In genomic region chr19:990119-990571, GRCh38 we compare ENCODE assay signal across 20 cellular contexts. TPM values are rescaled to one million over a fixed set of nuclear protein-coding genes. Genes with fewer than 3 reads are reported as not detected.
DNase-seq lines count a peak whose midpoint lies in the region; ATAC-seq and TF ChIP-seq lines count a peak whose summit lies in the region.
"Had no signal": no experiment of that assay in that cellular context is flagged by ENCODE, and none has a peak within 500 bp of the region (broad histone marks: within the 10 kb centered on the region; RNA-seq: fewer than 3 reads in every experiment).

No MANE protein-coding gene starts in this region.

- peaks cover 26% of the 10 kb centered on the region for H3K36me3 Mint-ChIP-seq in endodermal cell (ENCODE audit: low read depth)

- ATAC-seq in right cardiac atrium = no peak
- no peak for ATAC-seq in heart left ventricle
- ATAC-seq in GM21367 (IDR thresholded peaks at IDR 0.05; ENCODE audit: unreplicated experiment) = no peak
- no peak for ATAC-seq in upper lobe of right lung
- ATAC-seq: PC-3 had no signal

- WGBS in right cardiac atrium = 83% methylated on average over 27 of the region's 27 CpGs
- WGBS in heart left ventricle, 4 donors = 46 to 83% (median 77%) methylated on average over 6 to 27 of the region's 27 CpGs
- WGBS in endodermal cell (ENCODE audit: insufficient coverage in 1 of 2, insufficient read length in 1 of 2), 2 experiments = 84 to 86% methylated on average over 25 to 27 of the region's 27 CpGs

- peak in 2 of 3 donors; percentile 47 to 61 for DNase-seq in right cardiac atrium
- no peak for DNase-seq in heart left ventricle
- peak; percentile 84 for DNase-seq in WERI-Rb-1
- DNase-seq in endodermal cell = peak; percentile 67
- no peak for DNase-seq in NCI-H446 (lab: John Stamatoyannopoulos, UW)
- no peak for DNase-seq in NCI-H526 (lab: John Stamatoyannopoulos, UW)
- DNase-seq in upper lobe of right lung = no peak
- DNase-seq: EL, KG1, MV-4-11, NCI-H1694 treated with DMSO at 0.1 percent for 48 hours, NCI-H510A, NCI-H82, PC-3, RPMI8226 had no signal

- TF ChIP-seq CTCF in heart left ventricle (IDR thresholded peaks at IDR 0.05) (no peak), WERI-Rb-1 (IDR thresholded peaks at IDR 0.05; ENCODE audit: low read depth, low read length) (no peak), endodermal cell (conservative IDR thresholded peaks at IDR 0.05) (no peak), upper lobe of right lung (IDR thresholded peaks at IDR 0.05) (no peak)

- peak overlapping the region; percentile 21 for H3K27ac Mint-ChIP-seq in endodermal cell
- H3K27ac Mint-ChIP-seq: GM23338 had no signal

- H3K36me3 ChIP-seq in heart left ventricle (peaks cover 0 to 71% (median 19%) of the 10 kb centered on the region in 9 donors), WERI-Rb-1 (peaks cover 44% of the 10 kb centered on the region), endodermal cell (ENCODE audit: control insufficient read depth, insufficient read depth, low read length) (peaks cover 34% of the 10 kb centered on the region), upper lobe of right lung (peaks cover 27% of the 10 kb centered on the region)

- H3K4me1 Mint-ChIP-seq in endodermal cell = no peaks in the 10 kb centered on the region

- H3K9me3 ChIP-seq in right cardiac atrium (ENCODE audit: control insufficient read depth, low read length) (no peaks in the 10 kb centered on the region), heart left ventricle (no peaks in the 10 kb centered on the region), WERI-Rb-1 (ENCODE audit: severe bottlenecking) (no peaks in the 10 kb centered on the region), endodermal cell (ENCODE audit: control insufficient read depth, low read length) (no peaks in the 10 kb centered on the region), upper lobe of right lung (no peaks in the 10 kb centered on the region)
- H3K9me3 ChIP-seq: A549 had no signal

- no peak overlapping the region for H3K4me3 ChIP-seq in right cardiac atrium (ENCODE audit: low read length)
- H3K4me3 ChIP-seq in heart left ventricle = no peak overlapping the region
- no peak overlapping the region for H3K4me3 ChIP-seq in WERI-Rb-1 (ENCODE audit: low read depth, low read length)
- H3K4me3 ChIP-seq in endodermal cell (ENCODE audit: low read length) = no peak overlapping the region
- no peak overlapping the region for H3K4me3 ChIP-seq in upper lobe of right lung
- H3K4me3 ChIP-seq: A549, GM23338 had no signal

- H3K27ac ChIP-seq in right cardiac atrium (ENCODE audit: low read length) (no peak overlapping the region), heart left ventricle (no peak overlapping the region), WERI-Rb-1 (peak overlapping the region; percentile 52), endodermal cell (ENCODE audit: low read depth, low read length) (no peak overlapping the region), upper lobe of right lung (no peak overlapping the region)
- H3K27ac ChIP-seq: A549 had no signal

- H3K27me3 Mint-ChIP-seq in endodermal cell (ENCODE audit: insufficient read depth) = no peaks in the 10 kb centered on the region
- H3K27me3 Mint-ChIP-seq: CD4-positive, alpha-beta memory T cell had no signal

- no peaks in the 10 kb centered on the region for H3K9me3 Mint-ChIP-seq in endodermal cell
- H3K9me3 Mint-ChIP-seq: CD4-positive, alpha-beta memory T cell; GM23338 had no signal

- no peaks in the 10 kb centered on the region for H3K4me1 ChIP-seq in right cardiac atrium (ENCODE audit: control insufficient read depth, insufficient read depth, low read length)
- H3K4me1 ChIP-seq in heart left ventricle = peaks cover 0 to 5% (median under 1%) of the 10 kb centered on the region in 12 donors
- H3K4me1 ChIP-seq in endodermal cell (ENCODE audit: control insufficient read depth, insufficient read depth, low read length) = no peaks in the 10 kb centered on the region
- peaks cover 4% of the 10 kb centered on the region for H3K4me1 ChIP-seq in upper lobe of right lung

- TF ChIP-seq POLR2A in heart left ventricle (IDR thresholded peaks at IDR 0.05) = no peak

- intact Hi-C loops in right cardiac atrium (cut with DNase I) (no loop called here), heart left ventricle (cut with DNase I) (no loop called here), upper lobe of right lung (cut with DNase I) (no loop called here)

- H3K9ac ChIP-seq in endodermal cell (ENCODE audit: extremely low read depth, low read length, poor library complexity, severe bottlenecking) = no peak overlapping the region

- no peak overlapping the region for H3K4me3 Mint-ChIP-seq in endodermal cell
- H3K4me3 Mint-ChIP-seq: CD4-positive, alpha-beta memory T cell; GM23338 had no signal

- H3K27me3 ChIP-seq in right cardiac atrium (ENCODE audit: control insufficient read depth, insufficient read depth) (no peaks in the 10 kb centered on the region), heart left ventricle (peaks cover 0 to 5% (median 0%) of the 10 kb centered on the region in 9 donors), WERI-Rb-1 (ENCODE audit: insufficient read depth, low read depth, severe bottlenecking) (no peaks in the 10 kb centered on the region), endodermal cell (ENCODE audit: control insufficient read depth, insufficient read depth, low read length, poor library complexity, severe bottlenecking) (no peaks in the 10 kb centered on the region), upper lobe of right lung (peaks cover under 1% of the 10 kb centered on the region)

RNA-seq across cellular contexts. Expression of gene WDR18, which starts 6.0 kb away (rescaled TPM):
- 10 to 100 TPM; 12.2 to 24.0 (median 15.8) TPM for total RNA-seq in right cardiac atrium
- 22.5 TPM for polyA plus RNA-seq in right cardiac atrium
- 10 to 100 TPM; 15.6 to 36.3 (median 19.2) TPM for total RNA-seq in heart left ventricle
- polyA plus RNA-seq in heart left ventricle = 10 to 100 TPM; 31.9 to 34.5 TPM
- total RNA-seq in endodermal cell = 10 to 100 TPM; 68.6 to 85.6 TPM
- 59.4 TPM for polyA plus RNA-seq in endodermal cell (2013, experiment 1 of 2)
- 62.7 TPM for polyA plus RNA-seq in endodermal cell (2013, experiment 2 of 2)
- total RNA-seq in upper lobe of right lung = 21.9 TPM

RNA-seq across cellular contexts. Expression of gene GRIN3B, which starts 10.1 kb away (rescaled TPM):
- total RNA-seq in right cardiac atrium (under 1 TPM in 1 of 4 donors, not detected in 3; 0.06 TPM), heart left ventricle (under 1 TPM in 2 of 9 donors, not detected in 7; 0.09 to 0.51 TPM), endodermal cell (1 to 10 TPM; 2.0 TPM), upper lobe of right lung (not detected)
- polyA plus RNA-seq in right cardiac atrium (not detected), heart left ventricle (under 1 TPM in 1 of 2 donors, not detected in 1; 0.01 TPM)
- polyA plus RNA-seq in endodermal cell (2013, experiment 1 of 2) = 0.85 TPM
- 0.50 TPM for polyA plus RNA-seq in endodermal cell (2013, experiment 2 of 2)
- total RNA-seq: CD4-positive, alpha-beta memory T cell had no signal
- polyA plus RNA-seq: CD4-positive, alpha-beta memory T cell had no signal

RNA-seq across cellular contexts. Expression of gene TMEM259, which starts 30.8 kb away (rescaled TPM):
- total RNA-seq in right cardiac atrium (100 to 1,000 TPM; 127 to 161 (median 143) TPM), heart left ventricle (100 to 1,000 TPM in 7 of 9 donors, 10 to 100 TPM in 2; 95.1 to 189 (median 112) TPM), endodermal cell (100 to 1,000 TPM; 157 to 176 TPM), upper lobe of right lung (167 TPM)
- polyA plus RNA-seq in right cardiac atrium (164 TPM), heart left ventricle (100 to 1,000 TPM; 131 to 148 TPM)
- polyA plus RNA-seq in endodermal cell (2013, experiment 1 of 2) = 146 TPM
- 122 TPM for polyA plus RNA-seq in endodermal cell (2013, experiment 2 of 2)

RNA-seq across cellular contexts. Expression of gene RNU6-2, which starts 31.2 kb away (rescaled TPM):
- total RNA-seq in right cardiac atrium = not detected
- polyA plus RNA-seq in right cardiac atrium = not detected
- not detected for total RNA-seq in heart left ventricle
- polyA plus RNA-seq in heart left ventricle = not detected
- total RNA-seq in endodermal cell = not detected
- under 0.01 TPM for polyA plus RNA-seq in endodermal cell (2013, experiment 1 of 2)
- under 0.01 TPM for polyA plus RNA-seq in endodermal cell (2013, experiment 2 of 2)
- total RNA-seq in upper lobe of right lung = not detected
- total RNA-seq: CD4-positive, alpha-beta memory T cell; GM23338; PC-3 had no signal
- polyA plus RNA-seq: A549; BJ; CD4-positive, alpha-beta memory T cell; GM23338 had no signal

RNA-seq across cellular contexts. Expression of gene CNN2, which starts 36.3 kb away (rescaled TPM):
- 10 to 100 TPM; 57.4 to 75.9 (median 63.8) TPM for total RNA-seq in right cardiac atrium
- 52.1 TPM for polyA plus RNA-seq in right cardiac atrium
- total RNA-seq in heart left ventricle = 10 to 100 TPM; 26.2 to 98.5 (median 61.6) TPM
- polyA plus RNA-seq in heart left ventricle = 10 to 100 TPM; 43.8 to 45.3 TPM
- total RNA-seq in endodermal cell = 100 to 1,000 TPM; 426 to 469 TPM
- 225 TPM for polyA plus RNA-seq in endodermal cell (2013, experiment 1 of 2)
- 200 TPM for polyA plus RNA-seq in endodermal cell (2013, experiment 2 of 2)
- 220 TPM for total RNA-seq in upper lobe of right lung

Comparison
In these comparisons a context has a peak if more than half of its experiments do, and no peak if none do; other contexts are left out.
1. DNase-seq: peak in right cardiac atrium (2 of 3), WERI-Rb-1 (single experiment) and endodermal cell (single experiment); none in heart left ventricle (0 of 5), NCI-H446 (0 of 2), NCI-H526 (0 of 2) and upper lobe of right lung (single experiment).